In genomic region chr1:817071-817599, GRCh38 we compare ENCODE assay signal across 8 cellular contexts.
A peak's percentile ranks its signal among the peaks of the same experiment; 100 is the strongest.
DNase-seq lines count a peak whose midpoint lies in the region; ATAC-seq and TF ChIP-seq lines count a peak whose summit lies in the region.
"Not testable (repeated sequence)": the region's sequence is repeated elsewhere in the genome, so short reads cannot be mapped to it uniquely, and the experiment has no call there.

No MANE protein-coding gene starts in this region.

- ATAC-seq in omental fat pad (ENCODE audit: low FRiP score), result peak; percentile 86

- not testable (repeated sequence) for DNase-seq in CD14-positive monocyte (ENCODE audit: low spot score); omental fat pad (ENCODE audit: low spot score)
- DNase-seq in KBM-7 (peak; percentile 74), SK-MEL-5 (ENCODE audit: low read depth, low spot score) (peak; percentile 45), dermis blood vessel endothelial cell (peak; percentile 35), hepatic stellate cell (ENCODE audit: low spot score) (peak; percentile 62)

- not testable (repeated sequence) for H3K9me3 Mint-ChIP-seq in CD14-positive monocyte; activated naive CD4-positive, alpha-beta T cell treated with anti-CD3 and anti-CD28 coated beads, Interleukin-2, amount 50 U/mL, for 24 hours

- in situ Hi-C loops in KBM-7 (cut with MboI; ENCODE audit: low pct_unique_long_range_greater_than_20kb, low sequenced_read_pairs); SK-MEL-5 (cut with HindIII; ENCODE audit: low pct_unique_long_range_greater_than_20kb, low sequenced_read_pairs): not testable (repeated sequence)

- peaks cover 8 to 10% of the 10 kb centered on the region in 2 donors for H3K36me3 Mint-ChIP-seq in CD14-positive monocyte
- not testable (repeated sequence) for H3K36me3 Mint-ChIP-seq in activated naive CD4-positive, alpha-beta T cell treated with anti-CD3 and anti-CD28 coated beads, Interleukin-2, amount 50 U/mL, for 24 hours

- not testable (repeated sequence) for TF ChIP-seq CTCF in CD14-positive monocyte (IDR thresholded peaks at IDR 0.05); omental fat pad (IDR thresholded peaks at IDR 0.05)

- intact Hi-C loops in CD14-positive monocyte (cut with micrococcal nuclease), result not testable (repeated sequence)

- H3K27ac ChIP-seq in temporal lobe (ENCODE audit: low read depth, low read length), result peak overlapping the region; percentile 27

- H3K27me3 Mint-ChIP-seq in CD14-positive monocyte (ENCODE audit: low read depth in 3 of 3); activated naive CD4-positive, alpha-beta T cell treated with anti-CD3 and anti-CD28 coated beads, Interleukin-2, amount 50 U/mL, for 24 hours: not testable (repeated sequence)

- peaks cover 21% of the 10 kb centered on the region for H3K4me1 Mint-ChIP-seq in CD14-positive monocyte
- peaks cover 27% of the 10 kb centered on the region for H3K4me1 Mint-ChIP-seq in activated naive CD4-positive, alpha-beta T cell treated with anti-CD3 and anti-CD28 coated beads, Interleukin-2, amount 50 U/mL, for 24 hours

- peak overlapping the region; percentile 86 to 96 (median 94) for H3K27ac Mint-ChIP-seq in CD14-positive monocyte
- H3K27ac Mint-ChIP-seq in activated naive CD4-positive, alpha-beta T cell treated with anti-CD3 and anti-CD28 coated beads, Interleukin-2, amount 50 U/mL, for 24 hours, result peak overlapping the region; percentile 56

- H3K4me3 Mint-ChIP-seq in CD14-positive monocyte, result peak overlapping the region; percentile 1 to 71
- peak overlapping the region; percentile 40 for H3K4me3 Mint-ChIP-seq in activated naive CD4-positive, alpha-beta T cell treated with anti-CD3 and anti-CD28 coated beads, Interleukin-2, amount 50 U/mL, for 24 hours
